10 cellular contexts compared by ENCODE assay signal in genomic region chr9:70229579-70229978, GRCh38. TPM values are rescaled to one million over a fixed set of nuclear protein-coding genes. Genes with fewer than 3 reads are reported as not detected.
A peak's percentile ranks its signal among the peaks of the same experiment; 100 is the strongest.
DNase-seq lines count a peak whose midpoint lies in the region; ATAC-seq and TF ChIP-seq lines count a peak whose summit lies in the region.
"Had no signal": no experiment of that assay in that cellular context is flagged by ENCODE, and none has a peak within 500 bp of the region (broad histone marks: within the 10 kb centered on the region; RNA-seq: fewer than 3 reads in every experiment).

No MANE protein-coding gene starts in this region.

- peaks cover 0 to under 1% (median 0%) of the 10 kb centered on the region in 3 donors for H3K36me3 ChIP-seq in tibial nerve

- TF ChIP-seq POLR2A in tibial nerve (IDR thresholded peaks at IDR 0.05): no peak

- H3K9me3 ChIP-seq in tibial nerve: no peaks in the 10 kb centered on the region

- ATAC-seq in GM18870 (IDR thresholded peaks at IDR 0.05; ENCODE audit: unreplicated experiment): no peak
- ATAC-seq in GM21717 (IDR thresholded peaks at IDR 0.05; ENCODE audit: unreplicated experiment): no peak

- TF ChIP-seq CTCF in fibroblast of villous mesenchyme (IDR thresholded peaks at IDR 0.05; ENCODE audit: insufficient read depth, low read depth, low read length) (peak; percentile 36), tibial nerve (IDR thresholded peaks at IDR 0.05) (peak in 4 of 5 experiments; percentile 13 to 38 (median 32))

- no peak for TF ChIP-seq EP300 in tibial nerve (IDR thresholded peaks at IDR 0.05)

- H3K4me3 ChIP-seq in fibroblast of villous mesenchyme (ENCODE audit: low read depth, low read length): no peak overlapping the region
- H3K4me3 ChIP-seq in tibial nerve: no peak overlapping the region

- DNase-seq in NCI-H1694 treated with DMSO at 0.1 percent for 48 hours (lab: John Stamatoyannopoulos, UW) (peak; percentile 28), NCI-H1694 (lab: John Stamatoyannopoulos, UW) (no peak), OCI-M1 (lab: John Stamatoyannopoulos, UW) (peak; percentile 24), fibroblast of villous mesenchyme (ENCODE audit: low read depth) (peak; percentile 48), tibial nerve (ENCODE audit: low spot score in 2 of 2) (no peak), SHP77 treated with DMSO at 0.1 percent for 48 hours (lab: John Stamatoyannopoulos, UW) (no peak)
- DNase-seq: CD4-positive, alpha-beta memory T cell; mesendoderm had no signal

- H3K4me1 ChIP-seq in tibial nerve: peaks cover 0 to 12% (median 0%) of the 10 kb centered on the region in 4 donors

- WGBS in tibial nerve, 2 donors: 53 to 55% methylated on average over 3 of the region's 3 CpGs

- no peaks in the 10 kb centered on the region for H3K27me3 ChIP-seq in tibial nerve

- H3K27ac ChIP-seq in tibial nerve: peak overlapping the region in 1 of 4 donors; percentile 75

RNA-seq across cellular contexts. Expression of gene SMC5, which starts 29.2 kb away (rescaled TPM):
- total RNA-seq in fibroblast of villous mesenchyme (32.9 and 39.3 TPM in 2 replicates), tibial nerve (10 to 100 TPM; 23.3 to 49.5 (median 32.3) TPM)

Comparison
In these comparisons a context has a peak if more than half of its experiments do, and no peak if none do; other contexts are left out.
1. DNase-seq: peak in NCI-H1694 treated with DMSO at 0.1 percent for 48 hours (single experiment), OCI-M1 (single experiment) and fibroblast of villous mesenchyme (single experiment); none in NCI-H1694 (single experiment), tibial nerve (0 of 2) and SHP77 treated with DMSO at 0.1 percent for 48 hours (single experiment).